In genomic region chr2:36650031-36650430, GRCh38 we compare ENCODE assay signal across 9 cellular contexts. TPM values are rescaled to one million over a fixed set of nuclear protein-coding genes. Genes with fewer than 3 reads are reported as not detected.
DNase-seq lines count a peak whose midpoint lies in the region; ATAC-seq and TF ChIP-seq lines count a peak whose summit lies in the region.
"Had no signal": no experiment of that assay in that cellular context is flagged by ENCODE, and none has a peak within 500 bp of the region (broad histone marks: within the 10 kb centered on the region; RNA-seq: fewer than 3 reads in every experiment).

No MANE protein-coding gene starts in this region.

- H3K4me1 Mint-ChIP-seq in activated T-cell treated with anti-CD3 and anti-CD28 coated beads, Interleukin-2, amount 50 U/mL, for 72 hours (ENCODE audit: low read depth) = no peaks in the 10 kb centered on the region

- no peak for TF ChIP-seq POLR2A in gastroesophageal sphincter (IDR thresholded peaks at IDR 0.05)

- H3K9me2 ChIP-seq in OCI-LY7 (ENCODE audit: insufficient read depth, low read length) = no peaks in the 10 kb centered on the region

- H3K4me3 ChIP-seq in OCI-LY7 (ENCODE audit: low read depth, low read length, poor library complexity, severe bottlenecking) = no peak overlapping the region
- H3K4me3 ChIP-seq in gastroesophageal sphincter = no peak overlapping the region
- H3K4me3 ChIP-seq in H7 (ENCODE audit: insufficient read depth, low read depth, low read length) = no peak overlapping the region

- no peak overlapping the region for H3K4me2 ChIP-seq in OCI-LY7 (ENCODE audit: low read length)

- H3K4me3 Mint-ChIP-seq in activated T-cell treated with anti-CD3 and anti-CD28 coated beads, Interleukin-2, amount 50 U/mL, for 72 hours = no peak overlapping the region
- H3K4me3 Mint-ChIP-seq: activated T-cell treated with anti-CD3 and anti-CD28 coated beads, Interleukin-2, amount 50 U/mL, for 4 hours had no signal

- H3K4me1 ChIP-seq in OCI-LY7 (ENCODE audit: insufficient read depth, low read length, poor library complexity, severe bottlenecking) (no peaks in the 10 kb centered on the region), gastroesophageal sphincter (no peaks in the 10 kb centered on the region)

- H3K27me3 ChIP-seq in gastroesophageal sphincter (no peaks in the 10 kb centered on the region), H7 (ENCODE audit: control insufficient read depth, insufficient read depth, low read length) (no peaks in the 10 kb centered on the region)

- H3K36me3 ChIP-seq in OCI-LY7 (ENCODE audit: insufficient read depth, low read length) (no peaks in the 10 kb centered on the region), gastroesophageal sphincter (no peaks in the 10 kb centered on the region), H7 (replicated peaks; ENCODE audit: control insufficient read depth, insufficient read depth, low read length) (no peaks in the 10 kb centered on the region)

- H3K79me2 ChIP-seq in OCI-LY7 (ENCODE audit: insufficient read depth, low read depth, low read length) = no peaks in the 10 kb centered on the region

- H4K20me1 ChIP-seq in OCI-LY7 (ENCODE audit: insufficient read depth, low read length) = no peaks in the 10 kb centered on the region

- intact Hi-C loops in OCI-LY7 (cut with micrococcal nuclease; ENCODE audit: unreplicated experiment) = no loop called here

- no peaks in the 10 kb centered on the region for H3K27me3 Mint-ChIP-seq in activated T-cell treated with anti-CD3 and anti-CD28 coated beads, Interleukin-2, amount 50 U/mL, for 72 hours (ENCODE audit: low read depth)

- TF ChIP-seq CTCF in OCI-LY7 (conservative IDR thresholded peaks at IDR 0.05; ENCODE audit: low read length) (no peak), gastroesophageal sphincter (IDR thresholded peaks at IDR 0.05) (no peak)

- peaks cover 0 to 1% of the 10 kb centered on the region in 2 donors for H3K9me3 Mint-ChIP-seq in activated T-cell treated with anti-CD3 and anti-CD28 coated beads, Interleukin-2, amount 50 U/mL, for 72 hours
- H3K9me3 Mint-ChIP-seq: activated T-cell treated with anti-CD3 and anti-CD28 coated beads, Interleukin-2, amount 50 U/mL, for 4 hours had no signal

- ATAC-seq in activated T-cell treated with anti-CD3 and anti-CD28 coated beads, Interleukin-2, amount 50 U/mL, for 72 hours (replicated peaks in 1 of 2) = peak; percentile 74 to 95
- peak; percentile 81 for ATAC-seq in HG02970 (IDR thresholded peaks at IDR 0.05; ENCODE audit: low FRiP score, unreplicated experiment)
- peak; percentile 31 for ATAC-seq in gastroesophageal sphincter

- no peaks in the 10 kb centered on the region for H3K9me3 ChIP-seq in OCI-LY7 (ENCODE audit: low read length)
- peaks cover 0 to 10% (median 0%) of the 10 kb centered on the region in 3 donors for H3K9me3 ChIP-seq in gastroesophageal sphincter

- no peak for TF ChIP-seq EP300 in gastroesophageal sphincter (IDR thresholded peaks at IDR 0.05)

- peak; percentile 10 to 14 for DNase-seq in activated T-cell treated with anti-CD3 and anti-CD28 coated beads, Interleukin-2, amount 50 U/mL, for 72 hours
- DNase-seq in activated T-cell treated with anti-CD3 and anti-CD28 coated beads, Interleukin-2, amount 50 U/mL, for 1 hour = no peak
- peak; percentile 7 for DNase-seq in OCI-LY7 (ENCODE audit: low spot score)
- no peak for DNase-seq in NCI-H2227 (lab: John Stamatoyannopoulos, UW; ENCODE audit: unreplicated experiment)
- DNase-seq in H7 = no peak
- DNase-seq in epidermal melanocyte (ENCODE audit: insufficient read length, low spot score) = no peak
- DNase-seq: activated T-cell treated with anti-CD3 and anti-CD28 coated beads, Interleukin-2, amount 50 U/mL, for 4 hours had no signal

- no peak overlapping the region for H3K27ac Mint-ChIP-seq in activated T-cell treated with anti-CD3 and anti-CD28 coated beads, Interleukin-2, amount 50 U/mL, for 72 hours

- H3K36me3 Mint-ChIP-seq in activated T-cell treated with anti-CD3 and anti-CD28 coated beads, Interleukin-2, amount 50 U/mL, for 72 hours (ENCODE audit: insufficient read depth in 2 of 2) = no peaks in the 10 kb centered on the region

- WGBS in gastroesophageal sphincter (ENCODE audit: low coverage in 1 of 2), 2 donors = 82 to 100% methylated on average over 1 to 2 of the region's 2 CpGs

- POLR2A ChIA-PET in OCI-LY7 (lab: Charles Lee) = interaction anchor here (0.6 kb wide), 2 partner anchors 302 to 886 kb away, joined by 3 read pairs; no protein-coding TSS in a partner anchor

- H2AFZ ChIP-seq in OCI-LY7 (ENCODE audit: low read length) = 0 out of 2 replicates have a peak overlapping the region, but pooled peaks have one; percentile 35

- no peak overlapping the region for H3K27ac ChIP-seq in OCI-LY7 (ENCODE audit: low read depth, low read length, poor library complexity, severe bottlenecking)
- no peak overlapping the region for H3K27ac ChIP-seq in gastroesophageal sphincter

- no TSS peak for BruUV-seq in OCI-LY7 (replicated peaks; lab: Mats Ljungman, UMichigan)

- CTCF ChIA-PET in OCI-LY7 (lab: Charles Lee; ENCODE audit: unreplicated experiment) = no interaction called here

RNA-seq across cellular contexts. Expression of gene VIT, which starts 46.5 kb away (rescaled TPM):
- total RNA-seq in activated T-cell treated with anti-CD3 and anti-CD28 coated beads, Interleukin-2, amount 50 U/mL, for 72 hours = not detected
- total RNA-seq in OCI-LY7 (2014; rRNA removed; shearing (Covaris generic)) = not detected in 2 replicates
- not detected in 2 replicates for total RNA-seq in OCI-LY7 (2022)
- total RNA-seq in gastroesophageal sphincter = 10 to 100 TPM; 21.3 to 42.7 (median 28.9) TPM
- 0.52 TPM in 1 of 2 replicates, not detected in the other for total RNA-seq in H7 (2014; rRNA removed; shearing (Covaris generic))
- total RNA-seq: activated T-cell treated with anti-CD3 and anti-CD28 coated beads, Interleukin-2, amount 50 U/mL, for 4 hours had no signal

RNA-seq across cellular contexts. Expression of gene FEZ2, which starts 52.1 kb away (rescaled TPM):
- total RNA-seq in activated T-cell treated with anti-CD3 and anti-CD28 coated beads, Interleukin-2, amount 50 U/mL, for 72 hours = 10 to 100 TPM; 11.1 to 12.5 TPM
- total RNA-seq in OCI-LY7 (2014; rRNA removed; shearing (Covaris generic)) = 17.1 and 19.3 TPM in 2 replicates
- total RNA-seq in OCI-LY7 (2022) (23.2 and 28.7 TPM in 2 replicates), gastroesophageal sphincter (10 to 100 TPM; 38.6 to 77.0 (median 46.2) TPM)
- total RNA-seq in H7 (2014; rRNA removed; shearing (Covaris generic)) = 16.9 and 22.7 TPM in 2 replicates

Comparison
In these comparisons a context has a peak if more than half of its experiments do, and no peak if none do; other contexts are left out.
1. DNase-seq: peak in activated T-cell treated with anti-CD3 and anti-CD28 coated beads, Interleukin-2, amount 50 U/mL, for 72 hours (2 of 2) and OCI-LY7 (single experiment); none in activated T-cell treated with anti-CD3 and anti-CD28 coated beads, Interleukin-2, amount 50 U/mL, for 1 hour (single experiment), NCI-H2227 (single experiment), H7 (single experiment) and epidermal melanocyte (single experiment).
2. ATAC-seq: peak in every context shown above with its lines; median percentile 84 in activated T-cell treated with anti-CD3 and anti-CD28 coated beads, Interleukin-2, amount 50 U/mL, for 72 hours; 81 in HG02970; 31 in gastroesophageal sphincter.
3. RNA of gene VIT, which starts 46.5 kb away (total RNA-seq): 21.3 to 42.7 TPM in gastroesophageal sphincter; 0.52 TPM in H7, not detected in activated T-cell treated with anti-CD3 and anti-CD28 coated beads, Interleukin-2, amount 50 U/mL, for 72 hours and not detected in OCI-LY7; every median in the first group is over 10 times any median in the second.